14 cellular contexts compared by ENCODE assay signal in the genomic region with DNA sequence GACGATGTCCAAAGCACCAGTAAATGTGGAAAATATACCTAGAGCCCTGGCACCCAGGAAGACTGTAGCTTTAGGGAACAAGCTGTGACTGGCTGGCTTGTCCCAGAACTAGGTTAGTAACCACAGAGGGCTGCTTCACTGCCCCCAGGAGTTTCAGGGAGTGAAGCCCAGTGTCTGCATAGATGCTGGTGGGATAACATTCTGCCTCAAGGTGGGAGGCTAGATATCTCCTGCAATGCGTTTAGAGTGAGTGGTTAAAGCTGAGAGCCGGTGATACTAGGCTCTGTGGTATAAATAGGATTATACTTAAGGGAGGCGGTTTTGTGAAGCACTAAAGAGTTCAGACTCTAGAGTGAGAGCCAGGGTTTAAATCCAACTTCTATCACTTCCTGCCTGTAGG.
"Had no signal": no experiment of that assay in that cellular context is flagged by ENCODE, and none has a peak within 500 bp of the region (broad histone marks: within the 10 kb centered on the region; RNA-seq: fewer than 3 reads in every experiment).

No MANE protein-coding gene starts in this region.

- H3K27me3 ChIP-seq: brain microvascular endothelial cell, gastroesophageal sphincter, left lung, suprapubic skin had no signal

- H3K36me3 ChIP-seq: brain microvascular endothelial cell, gastroesophageal sphincter, left lung, spleen, suprapubic skin had no signal

- DNase-seq: activated CD4-positive, alpha-beta T cell treated with anti-CD3 and anti-CD28 coated beads, Interleukin-2, amount 50 U/mL, for 1 hour; activated CD8-positive, alpha-beta memory T cell treated with anti-CD3 and anti-CD28 coated beads for 24 hours; activated naive CD8-positive, alpha-beta T cell treated with anti-CD3 and anti-CD28 coated beads for 36 hours; brain microvascular endothelial cell; cortex of kidney; effector CD8-positive, alpha-beta T cell; kidney; left lung; spleen; T-helper 17 cell had no signal

- H3K27ac ChIP-seq: brain microvascular endothelial cell, gastroesophageal sphincter, left lung, spleen, suprapubic skin had no signal

- H3K4me3 ChIP-seq: gastroesophageal sphincter, left lung, spleen, suprapubic skin had no signal

- ATAC-seq: activated CD4-positive, CD25-positive, alpha-beta regulatory T cell treated with anti-CD3 and anti-CD28 coated beads, Interleukin-2, amount 50 U/mL, for 24 hours; gastroesophageal sphincter; left lung; sciatic nerve; T-helper 17 cell had no signal

- H3K9me3 ChIP-seq: gastroesophageal sphincter, left lung, spleen, suprapubic skin had no signal

- H3K4me1 ChIP-seq: gastroesophageal sphincter, suprapubic skin had no signal
